ENCODE assay signal across 14 cellular contexts in the genomic region with DNA sequence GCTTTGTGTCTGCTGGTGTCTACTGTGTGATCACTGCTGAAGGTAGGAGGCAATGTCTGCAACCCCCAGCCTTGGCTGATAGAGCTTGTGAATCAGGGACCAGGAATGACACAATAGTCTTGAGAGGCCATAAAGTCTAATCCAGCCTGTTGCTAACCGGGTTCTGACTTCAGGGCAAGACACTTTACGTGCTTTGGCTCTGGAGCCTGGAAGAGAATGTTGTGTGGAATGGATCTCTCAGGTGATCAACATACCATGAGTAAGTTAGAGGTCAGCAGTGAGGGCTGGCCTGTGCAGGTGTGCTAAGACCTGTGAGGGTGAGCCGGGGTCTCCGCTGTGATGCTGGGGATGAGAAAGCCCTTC. TPM values are rescaled to one million over a fixed set of nuclear protein-coding genes. Genes with fewer than 3 reads are reported as not detected.
DNase-seq lines count a peak whose midpoint lies in the region; ATAC-seq and TF ChIP-seq lines count a peak whose summit lies in the region.
"Had no signal": no experiment of that assay in that cellular context is flagged by ENCODE, and none has a peak within 500 bp of the region (broad histone marks: within the 10 kb centered on the region; RNA-seq: fewer than 3 reads in every experiment).

No MANE protein-coding gene starts in this region.

- no peak overlapping the region for H3K4me3 ChIP-seq in AG04450 (ENCODE audit: low read depth, low read length)
- no peak overlapping the region for H3K4me3 ChIP-seq in CD4-positive, alpha-beta memory T cell (ENCODE audit: low read length in 2 of 2)

- TF ChIP-seq CTCF in AG04450 (IDR thresholded peaks at IDR 0.05; ENCODE audit: low read depth, low read length), result peak; percentile 21; the same call in 1 of the 2 replicates
- TF ChIP-seq CTCF in nephron (IDR thresholded peaks at IDR 0.05; ENCODE audit: unreplicated experiment in 3 of 3), result no peak

- H3K4me1 Mint-ChIP-seq in nephron, result peaks cover 50% of the 10 kb centered on the region
- peaks cover 0 to 6% (median 2%) of the 10 kb centered on the region in 4 donors for H3K4me1 Mint-ChIP-seq in CD4-positive, alpha-beta memory T cell

- H3K36me3 Mint-ChIP-seq in nephron (ENCODE audit: low read depth), result peaks cover 35% of the 10 kb centered on the region
- H3K36me3 Mint-ChIP-seq in CD4-positive, alpha-beta memory T cell, result no peaks in the 10 kb centered on the region

- H3K27ac Mint-ChIP-seq in nephron, result peak overlapping the region; percentile 20 to 65 (median 47)
- no peak overlapping the region for H3K27ac Mint-ChIP-seq in CD4-positive, alpha-beta memory T cell
- H3K27ac Mint-ChIP-seq: dendritic cell treated with granulocyte-macrophage colony-stimulating factor and Interleukin-4, amounts not matched to agents 40 ng/mL and 50 ng/mL, for 4 days; T-helper 17 cell had no signal

- H3K27me3 ChIP-seq in AG04450 (ENCODE audit: control insufficient read depth, insufficient read depth, low read length), result no peaks in the 10 kb centered on the region
- H3K27me3 ChIP-seq in CD4-positive, alpha-beta memory T cell (ENCODE audit: insufficient read depth, low read length), result peaks cover 4% of the 10 kb centered on the region

- H3K27ac ChIP-seq in AG04450 (ENCODE audit: low read depth, low read length) (peak overlapping the region; percentile 39), epithelial cell of prostate (peak overlapping the region; percentile 1)
- no peak overlapping the region for H3K27ac ChIP-seq in CD4-positive, alpha-beta memory T cell (ENCODE audit: low read depth, low read length)

- intact Hi-C loops in CD4-positive, alpha-beta memory T cell (cut with micrococcal nuclease), result no loop called here

- H3K9me3 Mint-ChIP-seq in nephron, result no peaks in the 10 kb centered on the region
- H3K9me3 Mint-ChIP-seq in CD4-positive, alpha-beta memory T cell, result peaks cover 0 to 2% (median 0%) of the 10 kb centered on the region in 8 donors
- H3K9me3 Mint-ChIP-seq: dendritic cell treated with granulocyte-macrophage colony-stimulating factor and Interleukin-4, amounts not matched to agents 40 ng/mL and 50 ng/mL, for 4 days had no signal

- CTCF ChIA-PET in AG04450 (lab: Charles Lee), result interaction anchor here (1.3 to 1.5 kb wide), 2 partner anchors 92 to 99 kb away, joined by 3 to 4 read pairs; no protein-coding TSS in a partner anchor
- CTCF ChIA-PET in CD4-positive, alpha-beta memory T cell (lab: Charles Lee; ENCODE audit: partially characterized antibody), result no interaction called here

- H3K9me3 ChIP-seq in AG04450 (ENCODE audit: control insufficient read depth, insufficient read depth, low read length), result no peaks in the 10 kb centered on the region; the same call in 1 of the 2 replicates
- no peaks in the 10 kb centered on the region for H3K9me3 ChIP-seq in CD4-positive, alpha-beta memory T cell (ENCODE audit: control insufficient read depth in 1 of 2, low read length in 2 of 2)

- ATAC-seq in GM18868 (IDR thresholded peaks at IDR 0.05; ENCODE audit: unreplicated experiment) (no peak), HG03139 (IDR thresholded peaks at IDR 0.05; ENCODE audit: unreplicated experiment) (no peak), HG03354 (IDR thresholded peaks at IDR 0.05; ENCODE audit: poor library complexity, severe bottlenecking, unreplicated experiment) (no peak)
- ATAC-seq: left lobe of liver, T-helper 17 cell had no signal

- H3K27me3 Mint-ChIP-seq in nephron (ENCODE audit: low read depth), result no peaks in the 10 kb centered on the region
- H3K27me3 Mint-ChIP-seq in CD4-positive, alpha-beta memory T cell, result peaks cover 33 to 37% of the 10 kb centered on the region in 2 donors

- H3K4me3 Mint-ChIP-seq in nephron, result peak overlapping the region; percentile 12 to 53 (median 33)
- H3K4me3 Mint-ChIP-seq in CD4-positive, alpha-beta memory T cell, result no peak overlapping the region
- H3K4me3 Mint-ChIP-seq: dendritic cell treated with granulocyte-macrophage colony-stimulating factor and Interleukin-4, amounts not matched to agents 40 ng/mL and 50 ng/mL, for 4 days; T-helper 17 cell had no signal

- DNase-seq in AG04450 (ENCODE audit: low read depth, low spot score), result no peak
- peak; percentile 4 for DNase-seq in NAMALWA (ENCODE audit: low spot score)
- DNase-seq in epithelial cell of prostate (ENCODE audit: low read depth, low spot score), result peak; percentile 48
- no peak for DNase-seq in CD4-positive, alpha-beta memory T cell
- DNase-seq: activated T-cell treated with anti-CD3 and anti-CD28 coated beads, Interleukin-2, amount 50 U/mL, for 1 hour; KBM-7; stimulated activated naive CD4-positive, alpha-beta T cell; T-helper 17 cell had no signal

- no peaks in the 10 kb centered on the region for H3K4me1 ChIP-seq in CD4-positive, alpha-beta memory T cell (ENCODE audit: insufficient read depth, low read length)

- no peaks in the 10 kb centered on the region for H3K36me3 ChIP-seq in CD4-positive, alpha-beta memory T cell (ENCODE audit: insufficient read depth, low read length)

- POLR2A ChIA-PET in AG04450 (lab: Yijun Ruan, JAX), result interaction anchor here (0.6 to 1.3 kb wide), 4 partner anchors 11 to 100 kb away, joined by 3 to 7 read pairs (median 4); no protein-coding TSS in a partner anchor
- POLR2A ChIA-PET in CD4-positive, alpha-beta memory T cell (lab: Charles Lee; ENCODE audit: partially characterized antibody), result no interaction called here

RNA-seq across cellular contexts. Expression of a gene that starts 5.6 kb away (rescaled TPM):
- polyA plus RNA-seq in AG04450 (2011; rRNA removed), result 208 and 248 TPM in 2 replicates
- polyA minus RNA-seq in AG04450 (2011; rRNA and poly(A)+ RNA removed), result 167 and 215 TPM in 2 replicates
- not detected for total RNA-seq in CD4-positive, alpha-beta memory T cell
- not detected for polyA plus RNA-seq in CD4-positive, alpha-beta memory T cell

RNA-seq across cellular contexts. Expression of a gene that starts 5.7 kb away (rescaled TPM):
- 206 and 210 TPM in 2 replicates for polyA plus RNA-seq in AG04450 (2011; rRNA removed)
- 207 and 224 TPM in 2 replicates for polyA minus RNA-seq in AG04450 (2011; rRNA and poly(A)+ RNA removed)
- total RNA-seq in CD4-positive, alpha-beta memory T cell, result not detected
- polyA plus RNA-seq in CD4-positive, alpha-beta memory T cell, result not detected

Comparison
In these comparisons a context has a peak if more than half of its experiments do, and no peak if none do; other contexts are left out.
1. DNase-seq: peak in NAMALWA (single experiment) and epithelial cell of prostate (single experiment); none in AG04450 (single experiment) and CD4-positive, alpha-beta memory T cell (0 of 5).
2. H3K27ac Mint-ChIP-seq: peak in nephron (3 of 3); none in CD4-positive, alpha-beta memory T cell (0 of 7).
3. H3K4me3 Mint-ChIP-seq: peak in nephron (3 of 3); none in CD4-positive, alpha-beta memory T cell (0 of 8).
4. RNA of a gene that starts 5.6 kb away (polyA plus RNA-seq): 208 to 248 TPM in AG04450; not detected in CD4-positive, alpha-beta memory T cell; every median in the first group is over 100 times any median in the second.
5. RNA of a gene that starts 5.7 kb away (polyA plus RNA-seq): 206 to 210 TPM in AG04450; not detected in CD4-positive, alpha-beta memory T cell; every median in the first group is over 100 times any median in the second.